8 cellular contexts compared by ENCODE assay signal in genomic region chr2:238573065-238573778, GRCh38.
DNase-seq lines count a peak whose midpoint lies in the region; ATAC-seq and TF ChIP-seq lines count a peak whose summit lies in the region.

No MANE protein-coding gene starts in this region.

- no peak for TF ChIP-seq EP300 in esophagus muscularis mucosa (IDR thresholded peaks at IDR 0.05)

- H3K27ac ChIP-seq in A673 (ENCODE audit: low read depth, low read length, poor library complexity, severe bottlenecking) (no peak overlapping the region), esophagus muscularis mucosa (replicated peaks in 1 of 4) (no peak overlapping the region)

- H3K4me3 Mint-ChIP-seq in activated CD4-positive, alpha-beta T cell treated with anti-CD3 and anti-CD28 coated beads, Interleukin-2, amount 10 ng/mL, durations not matched to agents 7 days and 5 days, result no peak overlapping the region

- no peak for TF ChIP-seq POLR2A in esophagus muscularis mucosa (IDR thresholded peaks at IDR 0.05; ENCODE audit: low read depth)

- H3K9me3 ChIP-seq in A673 (ENCODE audit: low read depth, low read length, poor library complexity, severe bottlenecking), result no peaks in the 10 kb centered on the region
- peaks cover 0 to 7% (median 3%) of the 10 kb centered on the region in 4 donors for H3K9me3 ChIP-seq in esophagus muscularis mucosa

- intact Hi-C loops in A673 (cut with micrococcal nuclease; ENCODE audit: unreplicated experiment) (no loop called here), esophagus muscularis mucosa (cut with DNase I) (no loop called here)

- ATAC-seq in left lobe of liver (peak; percentile 80), GM21528 (IDR thresholded peaks at IDR 0.05; ENCODE audit: low FRiP score, unreplicated experiment) (no peak), HG02759 (IDR thresholded peaks at IDR 0.05; ENCODE audit: unreplicated experiment) (no peak), GM19035 (IDR thresholded peaks at IDR 0.05; ENCODE audit: unreplicated experiment) (no peak)

- H3K36me3 Mint-ChIP-seq in activated CD4-positive, alpha-beta T cell treated with anti-CD3 and anti-CD28 coated beads, Interleukin-2, amount 10 ng/mL, durations not matched to agents 7 days and 5 days (ENCODE audit: low read depth), result no peaks in the 10 kb centered on the region

- no peaks in the 10 kb centered on the region for H3K27me3 Mint-ChIP-seq in activated CD4-positive, alpha-beta T cell treated with anti-CD3 and anti-CD28 coated beads, Interleukin-2, amount 10 ng/mL, durations not matched to agents 7 days and 5 days

- POLR2A ChIA-PET in A673 (lab: Charles Lee; ENCODE audit: low non-redundant PET), result no interaction called here
- POLR2A ChIA-PET in activated CD4-positive, alpha-beta T cell treated with anti-CD3 and anti-CD28 coated beads, Interleukin-2, amount 10 ng/mL, durations not matched to agents 7 days and 5 days (lab: Charles Lee), result no interaction called here

- no peaks in the 10 kb centered on the region for H3K4me1 ChIP-seq in A673 (ENCODE audit: insufficient read depth, low read length, poor library complexity, severe bottlenecking)
- H3K4me1 ChIP-seq in esophagus muscularis mucosa, result peaks cover 0 to 10% (median 7%) of the 10 kb centered on the region in 4 donors

- H3K27ac Mint-ChIP-seq in activated CD4-positive, alpha-beta T cell treated with anti-CD3 and anti-CD28 coated beads, Interleukin-2, amount 10 ng/mL, durations not matched to agents 7 days and 5 days, result no peak overlapping the region

- H3K36me3 ChIP-seq in A673 (ENCODE audit: insufficient read depth, low read length, poor library complexity, severe bottlenecking) (no peaks in the 10 kb centered on the region), esophagus muscularis mucosa (no peaks in the 10 kb centered on the region)

- no peak overlapping the region for H3K4me3 ChIP-seq in A673 (ENCODE audit: low read depth, low read length, poor library complexity, severe bottlenecking)
- H3K4me3 ChIP-seq in esophagus muscularis mucosa, result no peak overlapping the region

- in situ Hi-C loops in GM13976 (cut with MboI; ENCODE audit: low sequenced_read_pairs, unreplicated experiment), result no loop called here

- DNase-seq in A673 (ENCODE audit: low spot score), result no peak
- peak; percentile 84 for DNase-seq in GM13976 (ENCODE audit: low spot score)
- peak; percentile 15 for DNase-seq in activated CD4-positive, alpha-beta T cell treated with anti-CD3 and anti-CD28 coated beads, Interleukin-2, amount 10 ng/mL, durations not matched to agents 7 days and 5 days
- no peak for DNase-seq in left lobe of liver (ENCODE audit: low spot score)
- DNase-seq in esophagus muscularis mucosa (ENCODE audit: extremely low spot score), result no peak

- H3K27me3 ChIP-seq in A673 (replicated peaks; ENCODE audit: insufficient read depth, low read depth, low read length, poor library complexity) (peaks cover 8% of the 10 kb centered on the region), esophagus muscularis mucosa (no peaks in the 10 kb centered on the region)

- H3K4me1 Mint-ChIP-seq in activated CD4-positive, alpha-beta T cell treated with anti-CD3 and anti-CD28 coated beads, Interleukin-2, amount 10 ng/mL, durations not matched to agents 7 days and 5 days, result no peaks in the 10 kb centered on the region

- 73% methylated on average over 7 of the region's 9 CpGs for WGBS in esophagus muscularis mucosa

- BruUV-seq in A673 (replicated peaks; lab: Mats Ljungman, UMichigan), result no TSS peak

- CTCF ChIA-PET in A673 (lab: Charles Lee), result no interaction called here
- CTCF ChIA-PET in activated CD4-positive, alpha-beta T cell treated with anti-CD3 and anti-CD28 coated beads, Interleukin-2, amount 10 ng/mL, durations not matched to agents 7 days and 5 days (lab: Charles Lee), result no interaction called here

- H3K9me3 Mint-ChIP-seq in activated CD4-positive, alpha-beta T cell treated with anti-CD3 and anti-CD28 coated beads, Interleukin-2, amount 10 ng/mL, durations not matched to agents 7 days and 5 days, result no peaks in the 10 kb centered on the region

- TF ChIP-seq CTCF in A673 (conservative IDR thresholded peaks at IDR 0.05; ENCODE audit: low read depth, low read length) (peak; percentile 76), GM13976 (IDR thresholded peaks at IDR 0.05; ENCODE audit: borderline replicate concordance, control extremely low read depth, extremely low read depth, insufficient read depth, missing control alignments) (peak; percentile 72), esophagus muscularis mucosa (IDR thresholded peaks at IDR 0.05) (peak in 1 of 3 experiments; percentile 45)

Comparison
In these comparisons a context has a peak if more than half of its experiments do, and no peak if none do; other contexts are left out.
1. DNase-seq: peak in GM13976 (single experiment) and activated CD4-positive, alpha-beta T cell treated with anti-CD3 and anti-CD28 coated beads, Interleukin-2, amount 10 ng/mL, durations not matched to agents 7 days and 5 days (single experiment); none in A673 (single experiment), left lobe of liver (single experiment) and esophagus muscularis mucosa (single experiment).